ENCODE assay signal across 20 cellular contexts in the genomic region with DNA sequence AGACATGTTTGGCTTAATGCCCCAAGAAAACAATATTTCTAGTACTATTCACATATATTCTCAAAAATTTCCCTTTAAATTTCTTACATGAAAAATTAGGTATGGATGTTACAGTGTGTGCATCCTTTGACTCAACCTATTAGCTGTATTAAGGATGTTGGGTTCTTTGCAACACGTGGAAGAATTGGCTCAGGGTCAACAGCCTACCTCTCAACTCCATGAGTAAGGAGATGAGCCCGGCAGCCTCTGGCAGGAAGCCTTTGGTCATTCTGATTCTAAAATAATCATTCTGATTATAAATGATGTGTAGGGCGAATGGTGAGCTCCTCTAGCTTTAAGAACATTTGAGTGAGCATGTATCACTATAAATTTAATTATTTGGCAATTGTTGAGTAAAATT.
DNase-seq lines count a peak whose midpoint lies in the region; TF ChIP-seq lines count a peak whose summit lies in the region.
"Had no signal": no experiment of that assay in that cellular context is flagged by ENCODE, and none has a peak within 500 bp of the region (broad histone marks: within the 10 kb centered on the region; RNA-seq: fewer than 3 reads in every experiment).

No MANE protein-coding gene starts in this region.

- H3K9me3 ChIP-seq in mammary epithelial cell (replicated peaks; ENCODE audit: insufficient read depth, low read length) (no peaks in the 10 kb centered on the region), WERI-Rb-1 (ENCODE audit: severe bottlenecking) (no peaks in the 10 kb centered on the region)
- H3K9me3 ChIP-seq: A549, BE2C had no signal

- no peaks in the 10 kb centered on the region for H3K27me3 ChIP-seq in mammary epithelial cell (ENCODE audit: insufficient read depth, low read length)
- H3K27me3 ChIP-seq in WERI-Rb-1 (ENCODE audit: insufficient read depth, low read depth, severe bottlenecking), result no peaks in the 10 kb centered on the region
- H3K27me3 ChIP-seq: BE2C; BLaER1 treated with 17β-estradiol and CSF1 and Interleukin-3, amounts not matched to agents 10 nM and 100 nM had no signal

- WGBS in mammary epithelial cell (ENCODE audit: low coverage, missing lambda C conversion rate), result 29% methylated on average over 3 of the region's 3 CpGs

- DNase-seq in HT1080 (ENCODE audit: low read depth) (peak; percentile 3), NCI-H446 treated with DMSO at 0.1 percent for 48 hours (lab: John Stamatoyannopoulos, UW) (peak; percentile 57), mammary epithelial cell (peak; percentile 25), fibroblast of mammary gland (ENCODE audit: low read depth) (peak; percentile 33), WERI-Rb-1 (no peak), T-helper 1 cell (no peak), iPS-NIHi11 (ENCODE audit: low spot score) (no peak)
- DNase-seq: 8988T; ACHN; AML-193; BE2C; CD4-positive, alpha-beta T cell; CD8-positive, alpha-beta memory T cell; DMS53; DMS79 treated with DMSO at 0.1 percent for 48 hours; GF-D8; H9 had no signal

- intact Hi-C loops in mammary epithelial cell (cut with micrococcal nuclease), result no loop called here

- H3K79me2 ChIP-seq in mammary epithelial cell (ENCODE audit: insufficient read depth, low read length), result no peaks in the 10 kb centered on the region

- BruUV-seq in mammary epithelial cell (replicated peaks; lab: Mats Ljungman, UMichigan), result no TSS peak

- H3K27ac ChIP-seq in mammary epithelial cell (ENCODE audit: insufficient read depth, low read depth, low read length), result no peak overlapping the region
- no peak overlapping the region for H3K27ac ChIP-seq in WERI-Rb-1
- H3K27ac ChIP-seq: A549; BLaER1 treated with 17β-estradiol and CSF1 and Interleukin-3, amounts not matched to agents 10 nM and 100 nM had no signal

- in situ Hi-C loops in mammary epithelial cell (cut with MboI; ENCODE audit: low sequenced_read_pairs in 2 of 2), result no loop called here

- no peak overlapping the region for H3K9ac ChIP-seq in mammary epithelial cell (ENCODE audit: insufficient read depth, low read length)
- H3K9ac ChIP-seq: BLaER1 treated with 17β-estradiol and CSF1 and Interleukin-3, amounts not matched to agents 10 nM and 100 nM had no signal

- TF ChIP-seq CTCF in mammary epithelial cell (conservative IDR thresholded peaks at IDR 0.05 in 1 of 2, IDR thresholded peaks at IDR 0.05 in 1 of 2; ENCODE audit: extremely low read depth in 1 of 2, insufficient read depth in 1 of 2, low read depth in 1 of 2, low read length in 2 of 2) (no peak), fibroblast of mammary gland (conservative IDR thresholded peaks at IDR 0.05; ENCODE audit: control insufficient read depth, insufficient read depth, low read depth, low read length) (no peak), WERI-Rb-1 (IDR thresholded peaks at IDR 0.05; ENCODE audit: low read depth, low read length) (no peak)

- no peaks in the 10 kb centered on the region for H3K36me3 ChIP-seq in mammary epithelial cell (ENCODE audit: insufficient read depth, low read length)
- no peaks in the 10 kb centered on the region for H3K36me3 ChIP-seq in WERI-Rb-1
- H3K36me3 ChIP-seq: BE2C; BLaER1 treated with 17β-estradiol and CSF1 and Interleukin-3, amounts not matched to agents 10 nM and 100 nM had no signal

- dilution Hi-C loops in mammary epithelial cell (cut with HindIII; ENCODE audit: low sequenced_read_pairs), result no loop called here

- H2AFZ ChIP-seq in mammary epithelial cell (ENCODE audit: low read depth, low read length), result no peak overlapping the region
- H2AFZ ChIP-seq: GM23338 had no signal

- no peaks in the 10 kb centered on the region for H4K20me1 ChIP-seq in mammary epithelial cell (ENCODE audit: insufficient read depth, low read length)
- H4K20me1 ChIP-seq: BLaER1 treated with 17β-estradiol and CSF1 and Interleukin-3, amounts not matched to agents 10 nM and 100 nM had no signal

- H3K4me1 ChIP-seq in mammary epithelial cell (ENCODE audit: insufficient read depth, low read length), result peaks cover 4% of the 10 kb centered on the region
- H3K4me1 ChIP-seq: A549; BE2C; BLaER1 treated with 17β-estradiol and CSF1 and Interleukin-3, amounts not matched to agents 10 nM and 100 nM had no signal

- CTCF ChIA-PET in mammary epithelial cell (lab: Charles Lee; ENCODE audit: low non-redundant PET), result no interaction called here

- no peak overlapping the region for H3K4me2 ChIP-seq in mammary epithelial cell (ENCODE audit: insufficient read depth, low read depth, low read length)
- H3K4me2 ChIP-seq: A549; BLaER1 treated with 17β-estradiol and CSF1 and Interleukin-3, amounts not matched to agents 10 nM and 100 nM; GM23338 had no signal

- no peak overlapping the region for H3K4me3 ChIP-seq in mammary epithelial cell (replicated peaks in 1 of 3; ENCODE audit: insufficient read depth in 1 of 3, low read depth in 2 of 3, low read length in 3 of 3)
- no peak overlapping the region for H3K4me3 ChIP-seq in fibroblast of mammary gland (ENCODE audit: control insufficient read depth, low read depth, low read length)
- no peak overlapping the region for H3K4me3 ChIP-seq in WERI-Rb-1 (ENCODE audit: low read depth, low read length)
- H3K4me3 ChIP-seq: A549; BLaER1 treated with 17β-estradiol and CSF1 and Interleukin-3, amounts not matched to agents 10 nM and 100 nM; GM23338 had no signal

Comparison
In these comparisons a context has a peak if more than half of its experiments do, and no peak if none do; other contexts are left out.
1. DNase-seq: peak in HT1080 (single experiment), NCI-H446 treated with DMSO at 0.1 percent for 48 hours (single experiment), mammary epithelial cell (single experiment) and fibroblast of mammary gland (single experiment); none in WERI-Rb-1 (single experiment), T-helper 1 cell (0 of 5) and iPS-NIHi11 (single experiment).